14 cellular contexts compared by ENCODE assay signal in the genomic region with DNA sequence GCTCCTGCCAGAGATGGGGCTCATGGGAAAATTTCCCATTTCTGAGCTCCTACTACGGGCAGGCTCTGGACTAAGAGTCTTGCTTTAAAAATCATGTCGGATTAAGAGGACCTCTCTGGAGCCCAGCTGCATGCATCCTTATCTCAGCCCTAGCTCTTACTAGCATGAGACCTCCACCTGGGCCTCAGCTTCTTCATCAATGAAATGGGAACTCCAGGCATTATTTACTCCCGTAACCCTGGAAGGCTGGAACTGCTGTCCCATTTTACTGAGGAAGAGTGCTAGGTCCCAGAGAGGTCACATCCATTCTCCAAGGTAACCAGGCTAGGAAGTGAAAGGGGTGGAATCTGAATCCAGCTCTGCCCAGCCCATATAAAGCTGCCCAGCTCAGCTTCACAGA. TPM values are rescaled to one million over a fixed set of nuclear protein-coding genes. Genes with fewer than 3 reads are reported as not detected.
DNase-seq lines count a peak whose midpoint lies in the region; TF ChIP-seq lines count a peak whose summit lies in the region.
"Had no signal": no experiment of that assay in that cellular context is flagged by ENCODE, and none has a peak within 500 bp of the region (broad histone marks: within the 10 kb centered on the region; RNA-seq: fewer than 3 reads in every experiment).

No MANE protein-coding gene starts in this region.

- H3K9me3 ChIP-seq in ascending aorta (no peaks in the 10 kb centered on the region), esophagus squamous epithelium (no peaks in the 10 kb centered on the region), spleen (no peaks in the 10 kb centered on the region), prostate gland (no peaks in the 10 kb centered on the region), MM.1S (replicated peaks; ENCODE audit: insufficient read depth, low read length) (no peaks in the 10 kb centered on the region)
- H3K9me3 ChIP-seq: A549 had no signal

- no peak overlapping the region for H2AFZ ChIP-seq in MM.1S (ENCODE audit: low read length)

- H3K27ac ChIP-seq in ascending aorta (peak overlapping the region; percentile 89 to 95), esophagus squamous epithelium (peak overlapping the region; percentile 25 to 72 (median 54)), spleen (peak overlapping the region in 6 of 8 donors; percentile 20 to 72 (median 66)), prostate gland (no peak overlapping the region), MM.1S (ENCODE audit: low read length) (no peak overlapping the region)
- H3K27ac ChIP-seq: A549, C4-2B had no signal

- H3K4me3 ChIP-seq in ascending aorta (no peak overlapping the region), esophagus squamous epithelium (no peak overlapping the region), spleen (no peak overlapping the region), prostate gland (no peak overlapping the region), MM.1S (ENCODE audit: low read length) (no peak overlapping the region)
- H3K4me3 ChIP-seq: A549 had no signal

- H3K36me3 ChIP-seq in ascending aorta (no peaks in the 10 kb centered on the region), esophagus squamous epithelium (no peaks in the 10 kb centered on the region), spleen (no peaks in the 10 kb centered on the region), prostate gland (no peaks in the 10 kb centered on the region), MM.1S (replicated peaks; ENCODE audit: insufficient read depth, low read length) (no peaks in the 10 kb centered on the region)

- DNase-seq in ascending aorta (ENCODE audit: low spot score in 2 of 2) (no peak), esophagus squamous epithelium (lab: John Stamatoyannopoulos, UW) (no peak), spleen (no peak), pons (ENCODE audit: low spot score) (no peak), prostate gland (ENCODE audit: low spot score) (no peak), MM.1S (no peak)
- DNase-seq: NCI-H1417, NCI-H1930, NCI-H2171, NCI-H446 treated with DMSO at 0.1 percent for 48 hours, NCI-H774 had no signal

- no peaks in the 10 kb centered on the region for H3K9me2 ChIP-seq in MM.1S (replicated peaks; ENCODE audit: insufficient read depth, low read length)

- no peaks in the 10 kb centered on the region for H3K79me2 ChIP-seq in MM.1S (ENCODE audit: low read length)

- H3K4me1 ChIP-seq in ascending aorta = peaks cover 22 to 50% of the 10 kb centered on the region in 2 donors
- peaks cover 0 to 44% (median 10%) of the 10 kb centered on the region in 3 donors for H3K4me1 ChIP-seq in esophagus squamous epithelium
- H3K4me1 ChIP-seq in spleen = peaks cover 4 to 72% (median 28%) of the 10 kb centered on the region in 6 donors
- H3K4me1 ChIP-seq in prostate gland (replicated peaks) = no peaks in the 10 kb centered on the region
- no peaks in the 10 kb centered on the region for H3K4me1 ChIP-seq in MM.1S (ENCODE audit: low read length)
- H3K4me1 ChIP-seq: A549 had no signal

- H3K4me2 ChIP-seq in MM.1S (ENCODE audit: low read depth, low read length) = no peak overlapping the region
- H3K4me2 ChIP-seq: A549 had no signal

- WGBS in esophagus squamous epithelium, 2 donors = 79 to 100% methylated on average over 1 to 2 of the region's 3 CpGs
- WGBS in spleen, 5 donors = 80 to 95% (median 86%) methylated on average over 3 of the region's 3 CpGs
- 92% methylated on average over 3 of the region's 3 CpGs for WGBS in prostate gland

- intact Hi-C loops in ascending aorta (cut with DNase I) (no loop called here), esophagus squamous epithelium (cut with DNase I) (loop anchor here (10.0 kb wide), 1 partner anchor 166 kb away; no protein-coding TSS in a partner anchor), spleen (cut with DNase I; ENCODE audit: low total_unique reads) (no loop called here), prostate gland (cut with DNase I) (no loop called here)

- H3K27me3 ChIP-seq in ascending aorta (no peaks in the 10 kb centered on the region), esophagus squamous epithelium (no peaks in the 10 kb centered on the region), spleen (replicated peaks in 1 of 7) (peaks cover 0 to 12% (median 0%) of the 10 kb centered on the region in 7 donors), prostate gland (replicated peaks; ENCODE audit: insufficient read depth) (no peaks in the 10 kb centered on the region), MM.1S (replicated peaks; ENCODE audit: insufficient read depth, low read length) (peaks cover 12% of the 10 kb centered on the region; the same call in 1 of the 2 replicates)

- TF ChIP-seq POLR2A in esophagus squamous epithelium (IDR thresholded peaks at IDR 0.05) = no peak
- TF ChIP-seq POLR2A in spleen (IDR thresholded peaks at IDR 0.05) = no peak
- no peak for TF ChIP-seq POLR2A in prostate gland (IDR thresholded peaks at IDR 0.05)

- TF ChIP-seq CTCF in ascending aorta (IDR thresholded peaks at IDR 0.05) (no peak), esophagus squamous epithelium (IDR thresholded peaks at IDR 0.05) (no peak), spleen (IDR thresholded peaks at IDR 0.05 in 8 of 11, conservative IDR thresholded peaks at IDR 0.05 in 3 of 11) (no peak), prostate gland (IDR thresholded peaks at IDR 0.05) (no peak), MM.1S (IDR thresholded peaks at IDR 0.05; ENCODE audit: low read length) (no peak)

- H3K9ac ChIP-seq in MM.1S (ENCODE audit: low read length) = no peak overlapping the region

- no peaks in the 10 kb centered on the region for H4K20me1 ChIP-seq in MM.1S (ENCODE audit: insufficient read depth, low read length)

- H3F3A ChIP-seq in MM.1S (ENCODE audit: insufficient read depth, low read length) = no peaks in the 10 kb centered on the region

RNA-seq across cellular contexts. Expression of gene COL8A2, which starts 6.2 kb away (rescaled TPM):
- total RNA-seq in ascending aorta (41.7 TPM), esophagus squamous epithelium (1 to 10 TPM; 4.0 to 7.4 (median 5.1) TPM), spleen (10 to 100 TPM in 4 of 7 donors, 1 to 10 TPM in 3; 7.0 to 32.0 (median 10.3) TPM), prostate gland (10 to 100 TPM in 1 of 2 donors, 1 to 10 TPM in 1; 7.9 to 10.7 TPM)
- 1 to 10 TPM; 2.1 to 5.9 (median 4.3) TPM for polyA plus RNA-seq in spleen

RNA-seq across cellular contexts. Expression of gene ADPRS, which starts 30.1 kb away (rescaled TPM):
- total RNA-seq in ascending aorta (69.3 TPM), esophagus squamous epithelium (10 to 100 TPM; 41.0 to 57.8 (median 48.1) TPM), spleen (10 to 100 TPM; 21.3 to 44.9 (median 26.6) TPM), prostate gland (10 to 100 TPM; 50.7 to 70.0 TPM)
- polyA plus RNA-seq in spleen = 10 to 100 TPM; 21.3 to 34.0 (median 22.2) TPM

RNA-seq across cellular contexts. Expression of gene TRAPPC3, which starts 30.5 kb away (rescaled TPM):
- total RNA-seq in ascending aorta = 52.0 TPM
- total RNA-seq in esophagus squamous epithelium = 100 to 1,000 TPM in 2 of 4 donors, 10 to 100 TPM in 2; 68.3 to 132 (median 112) TPM
- total RNA-seq in spleen = 10 to 100 TPM; 46.7 to 98.1 (median 56.4) TPM
- polyA plus RNA-seq in spleen = 10 to 100 TPM; 42.9 to 70.1 (median 60.2) TPM
- 10 to 100 TPM; 90.0 to 92.5 TPM for total RNA-seq in prostate gland

RNA-seq across cellular contexts. Expression of gene TEKT2, which starts 34.9 kb away (rescaled TPM):
- not detected for total RNA-seq in ascending aorta
- total RNA-seq in esophagus squamous epithelium = not detected
- total RNA-seq in spleen = not detected
- under 1 TPM in 1 of 3 donors, not detected in 2; 0.33 TPM for polyA plus RNA-seq in spleen
- 1 to 10 TPM in 1 of 2 donors, under 1 TPM in 1; 0.77 to 6.0 TPM for total RNA-seq in prostate gland
- total RNA-seq: H4 had no signal

RNA-seq across cellular contexts. Expression of gene MAP7D1, which starts 37.2 kb away (rescaled TPM):
- total RNA-seq in ascending aorta (209 TPM), esophagus squamous epithelium (100 to 1,000 TPM in 2 of 4 donors, 10 to 100 TPM in 2; 59.4 to 180 (median 92.9) TPM), spleen (100 to 1,000 TPM in 3 of 7 donors, 10 to 100 TPM in 4; 72.6 to 116 (median 96.9) TPM), prostate gland (100 to 1,000 TPM in 1 of 2 donors, 10 to 100 TPM in 1; 97.3 to 132 TPM)
- polyA plus RNA-seq in spleen = 10 to 100 TPM; 30.4 to 62.7 (median 38.0) TPM

Comparison
In these comparisons a context has a peak if more than half of its experiments do, and no peak if none do; other contexts are left out.
1. H3K27ac ChIP-seq: peak in ascending aorta (2 of 2), esophagus squamous epithelium (4 of 4) and spleen (6 of 8); none in prostate gland (0 of 2) and MM.1S (single experiment).